Comparison of ENCODE assay signal across 7 cellular contexts in genomic region chr11:106128740-106129139, GRCh38.
"Had no signal": no experiment of that assay in that cellular context is flagged by ENCODE, and none has a peak within 500 bp of the region (broad histone marks: within the 10 kb centered on the region; RNA-seq: fewer than 3 reads in every experiment).

No MANE protein-coding gene starts in this region.

- H3K27ac ChIP-seq: HL-60, KMS-11 had no signal

- DNase-seq: IMR-90, KBM-7, KG1 had no signal

- H3K4me3 ChIP-seq: K562 had no signal

- H3K4me2 ChIP-seq: KMS-11 had no signal

- ATAC-seq: HepG2, K562 had no signal

- H3K9ac ChIP-seq: KMS-11 had no signal
